ENCODE assay signal across 23 cellular contexts in the genomic region with DNA sequence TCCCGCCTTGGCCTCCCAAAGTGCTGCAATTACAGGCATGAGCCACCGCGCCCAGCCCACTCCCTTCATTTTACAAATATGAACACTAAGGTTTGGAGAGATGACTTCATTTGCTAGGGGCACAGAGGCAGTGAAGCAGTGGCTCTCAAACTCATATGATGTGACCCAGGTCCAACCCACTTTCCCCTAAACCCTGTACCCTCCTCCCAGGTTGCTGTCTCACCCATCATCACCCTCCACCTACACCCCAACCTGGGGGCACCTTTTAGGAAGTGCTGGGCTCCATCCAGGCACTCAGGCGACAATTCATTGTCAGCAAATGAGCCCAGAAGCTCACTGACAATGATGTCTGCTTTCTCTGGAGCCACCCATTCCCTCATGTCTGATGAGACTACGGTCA. TPM values are rescaled to one million over a fixed set of nuclear protein-coding genes. Genes with fewer than 3 reads are reported as not detected.
"Had no signal": no experiment of that assay in that cellular context is flagged by ENCODE, and none has a peak within 500 bp of the region (broad histone marks: within the 10 kb centered on the region; RNA-seq: fewer than 3 reads in every experiment).

No MANE protein-coding gene starts in this region.

- H3K9me3 Mint-ChIP-seq: memory B cell had no signal

- H3K27me3 Mint-ChIP-seq: memory B cell had no signal

- ATAC-seq: foreskin keratinocyte; gastroesophageal sphincter; heart left ventricle; left cardiac atrium; left lung; left ventricle myocardium superior; lower lobe of right lung; naive thymus-derived CD4-positive, alpha-beta T cell had no signal

- H3K27ac Mint-ChIP-seq: memory B cell; naive thymus-derived CD4-positive, alpha-beta T cell had no signal

- FAIRE-seq: endothelial cell of umbilical vein, frontal cortex, islet of Langerhans, keratinocyte had no signal

- H3K27me3 ChIP-seq: dorsolateral prefrontal cortex, esophagus muscularis mucosa, foreskin keratinocyte, gastroesophageal sphincter, heart left ventricle, hepatocyte, left lung had no signal

- H2AFZ ChIP-seq: hepatocyte had no signal

- DNase-seq: dermis blood vessel endothelial cell; dorsolateral prefrontal cortex; effector CD4-positive, alpha-beta T cell; effector memory CD4-positive, alpha-beta T cell; foreskin keratinocyte; heart left ventricle; hypothalamus; left cardiac atrium; left lung; left ventricle myocardium superior; lower lobe of right lung; mesendoderm; midbrain; naive thymus-derived CD4-positive, alpha-beta T cell had no signal

- H3K9me3 ChIP-seq: esophagus muscularis mucosa, gastroesophageal sphincter, heart left ventricle, left lung, lower lobe of right lung had no signal

- H3K4me3 Mint-ChIP-seq: memory B cell; naive thymus-derived CD4-positive, alpha-beta T cell had no signal

- H3K4me2 ChIP-seq: hepatocyte had no signal

- H3K4me3 ChIP-seq: coronary artery, dorsolateral prefrontal cortex, esophagus muscularis mucosa, gastroesophageal sphincter, heart left ventricle, hepatocyte, left lung, lower lobe of right lung had no signal

- H3K27ac ChIP-seq: coronary artery, dorsolateral prefrontal cortex, esophagus muscularis mucosa, foreskin keratinocyte, gastroesophageal sphincter, heart left ventricle, left lung, lower lobe of right lung had no signal

RNA-seq across cellular contexts. Expression of gene REM2, which starts 40.7 kb away (rescaled TPM):
- total RNA-seq: dermis blood vessel endothelial cell, left ventricle myocardium superior had no signal
- polyA plus RNA-seq: endothelial cell of umbilical vein had no signal
